In the genomic region with DNA sequence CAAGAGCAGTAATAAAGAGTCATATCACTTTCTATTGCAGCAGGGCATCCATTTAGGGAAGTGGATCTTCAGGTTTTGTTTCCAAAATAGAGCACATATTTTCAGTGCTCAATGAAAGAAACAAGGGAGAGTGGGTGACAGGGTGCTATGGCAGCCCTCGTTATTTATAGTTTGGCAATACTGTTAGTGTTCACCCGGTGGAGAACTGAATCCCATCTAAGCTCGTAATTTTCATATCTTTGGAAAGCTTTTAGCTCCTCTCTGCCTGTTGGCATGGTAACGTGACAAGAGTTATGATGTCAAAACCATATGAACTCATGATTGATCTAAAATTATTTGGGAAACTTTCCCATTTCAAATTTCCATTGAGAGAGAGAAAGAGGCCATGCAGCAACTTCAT, we compare ENCODE assay signal across 26 cellular contexts.
"Had no signal": no experiment of that assay in that cellular context is flagged by ENCODE, and none has a peak within 500 bp of the region (broad histone marks: within the 10 kb centered on the region; RNA-seq: fewer than 3 reads in every experiment).

No MANE protein-coding gene starts in this region.

- H3K9me3 ChIP-seq: ascending aorta, heart left ventricle, ovary, thoracic aorta, uterus had no signal

- ATAC-seq: heart left ventricle; naive thymus-derived CD4-positive, alpha-beta T cell; sciatic nerve; stimulated activated naive CD8-positive, alpha-beta T cell treated with anti-CD3 and anti-CD28 coated beads, Interleukin-15, Interleukin-2, amounts not matched to agents 100 U/mL and 50 U/mL, for 24 hours had no signal

- H3K4me1 ChIP-seq: ascending aorta, heart left ventricle, uterus had no signal

- H3K27ac Mint-ChIP-seq: activated naive CD4-positive, alpha-beta T cell treated with anti-CD3 and anti-CD28 coated beads, Interleukin-2, amount 10 ng/mL, durations not matched to agents 7 days and 5 days; activated naive CD8-positive, alpha-beta T cell treated with anti-CD3 and anti-CD28 coated beads, Interleukin-2, amount 10 ng/mL, durations not matched to agents 7 days and 5 days; activated T-helper 1 cell treated with anti-CD3 and anti-CD28 coated beads, Interleukin-12 subunit alpha, Interleukin-12 subunit beta, Interleukin-2, Interleukin-4 antibody, amounts not matched to agents 30 ng/mL and 10 ng/mL and 1 ng/mL, durations not matched to agents 14 hours and 24 hours and 36 hours; immature natural killer cell; mesothelial cell of epicardium; naive thymus-derived CD4-positive, alpha-beta T cell; progenitor cell of endocrine pancreas; T-helper 1 cell treated with Interleukin-12 subunit alpha and Interleukin-12 subunit beta and Interleukin-4 antibody, amounts not matched to agents 30 μg/mL and 1 μg/mL, for 36 hours; type B pancreatic cell had no signal

- H3K4me3 ChIP-seq: ascending aorta, heart left ventricle, ovary, skin epidermis, thoracic aorta, uterus had no signal

- H3K36me3 ChIP-seq: ascending aorta, brain microvascular endothelial cell, heart left ventricle, ovary, thoracic aorta, uterus had no signal

- H3K27me3 Mint-ChIP-seq: activated naive CD4-positive, alpha-beta T cell treated with anti-CD3 and anti-CD28 coated beads, Interleukin-2, amount 10 ng/mL, durations not matched to agents 7 days and 5 days; activated naive CD8-positive, alpha-beta T cell treated with anti-CD3 and anti-CD28 coated beads, Interleukin-2, amount 10 ng/mL, durations not matched to agents 7 days and 5 days; naive thymus-derived CD4-positive, alpha-beta T cell; progenitor cell of endocrine pancreas; type B pancreatic cell had no signal

- H3K27ac ChIP-seq: ascending aorta, brain microvascular endothelial cell, heart left ventricle, ovary, skin epidermis, thoracic aorta, uterus had no signal

- H3K9me3 Mint-ChIP-seq: activated naive CD4-positive, alpha-beta T cell treated with anti-CD3 and anti-CD28 coated beads, Interleukin-2, amount 10 ng/mL, durations not matched to agents 7 days and 5 days; activated naive CD8-positive, alpha-beta T cell treated with anti-CD3 and anti-CD28 coated beads, Interleukin-2, amount 10 ng/mL, durations not matched to agents 7 days and 5 days; activated T-helper 1 cell treated with anti-CD3 and anti-CD28 coated beads, Interleukin-12 subunit alpha, Interleukin-12 subunit beta, Interleukin-2, Interleukin-4 antibody, amounts not matched to agents 30 ng/mL and 10 ng/mL and 1 ng/mL, durations not matched to agents 14 hours and 24 hours and 36 hours; mesothelial cell of epicardium; T-helper 1 cell treated with Interleukin-12 subunit alpha and Interleukin-12 subunit beta and Interleukin-4 antibody, amounts not matched to agents 30 μg/mL and 1 μg/mL, for 36 hours; type B pancreatic cell had no signal

- DNase-seq: activated CD4-positive, alpha-beta T cell treated with anti-CD3 and anti-CD28 coated beads for 4 hours; activated CD4-positive, alpha-beta T cell treated with anti-CD3 and anti-CD28 coated beads, Interleukin-2, amount 50 U/mL, for 4 hours; activated effector memory CD4-positive, alpha-beta T cell treated with anti-CD3 and anti-CD28 coated beads, Interleukin-2, amount 50 U/mL, for 16 hours; activated naive CD4-positive, alpha-beta T cell treated with anti-CD3 and anti-CD28 coated beads, Interleukin-2, amount 10 ng/mL, durations not matched to agents 7 days and 5 days; activated naive CD8-positive, alpha-beta T cell treated with anti-CD3 and anti-CD28 coated beads, Interleukin-2, amount 10 ng/mL, durations not matched to agents 7 days and 5 days; brain microvascular endothelial cell; central memory CD4-positive, alpha-beta T cell; foreskin fibroblast; heart left ventricle; immature natural killer cell; naive thymus-derived CD4-positive, alpha-beta T cell; ovary; retina; stimulated activated CD4-positive, alpha-beta T cell treated with anti-CD3 and anti-CD28 coated beads, Interleukin-12 subunit alpha, Interleukin-12 subunit beta, amount 100 ng/mL, for 4 hours; stimulated activated CD4-positive, alpha-beta T cell treated with anti-CD3 and anti-CD28 coated beads, Interleukin-4, amount 100 ng/mL, for 1 hour; stimulated activated naive CD8-positive, alpha-beta T cell treated with anti-CD3 and anti-CD28 coated beads, Interleukin-15, Interleukin-2, amounts not matched to agents 100 U/mL and 50 U/mL, for 24 hours; uterus had no signal

- H3K36me3 Mint-ChIP-seq: activated naive CD4-positive, alpha-beta T cell treated with anti-CD3 and anti-CD28 coated beads, Interleukin-2, amount 10 ng/mL, durations not matched to agents 7 days and 5 days; activated naive CD8-positive, alpha-beta T cell treated with anti-CD3 and anti-CD28 coated beads, Interleukin-2, amount 10 ng/mL, durations not matched to agents 7 days and 5 days; mesothelial cell of epicardium; naive thymus-derived CD4-positive, alpha-beta T cell; type B pancreatic cell had no signal

- H3K27me3 ChIP-seq: ascending aorta, brain microvascular endothelial cell, heart left ventricle, ovary, uterus had no signal

- H3K4me3 Mint-ChIP-seq: activated naive CD4-positive, alpha-beta T cell treated with anti-CD3 and anti-CD28 coated beads, Interleukin-2, amount 10 ng/mL, durations not matched to agents 7 days and 5 days; activated naive CD8-positive, alpha-beta T cell treated with anti-CD3 and anti-CD28 coated beads, Interleukin-2, amount 10 ng/mL, durations not matched to agents 7 days and 5 days; activated T-helper 1 cell treated with anti-CD3 and anti-CD28 coated beads, Interleukin-12 subunit alpha, Interleukin-12 subunit beta, Interleukin-2, Interleukin-4 antibody, amounts not matched to agents 30 ng/mL and 10 ng/mL and 1 ng/mL, durations not matched to agents 14 hours and 24 hours and 36 hours; immature natural killer cell; mesothelial cell of epicardium; naive thymus-derived CD4-positive, alpha-beta T cell; T-helper 1 cell treated with Interleukin-12 subunit alpha and Interleukin-12 subunit beta and Interleukin-4 antibody, amounts not matched to agents 30 μg/mL and 1 μg/mL, for 36 hours; type B pancreatic cell had no signal

- H3K4me1 Mint-ChIP-seq: activated naive CD4-positive, alpha-beta T cell treated with anti-CD3 and anti-CD28 coated beads, Interleukin-2, amount 10 ng/mL, durations not matched to agents 7 days and 5 days; activated naive CD8-positive, alpha-beta T cell treated with anti-CD3 and anti-CD28 coated beads, Interleukin-2, amount 10 ng/mL, durations not matched to agents 7 days and 5 days; immature natural killer cell; naive thymus-derived CD4-positive, alpha-beta T cell had no signal
